In the genomic region with DNA sequence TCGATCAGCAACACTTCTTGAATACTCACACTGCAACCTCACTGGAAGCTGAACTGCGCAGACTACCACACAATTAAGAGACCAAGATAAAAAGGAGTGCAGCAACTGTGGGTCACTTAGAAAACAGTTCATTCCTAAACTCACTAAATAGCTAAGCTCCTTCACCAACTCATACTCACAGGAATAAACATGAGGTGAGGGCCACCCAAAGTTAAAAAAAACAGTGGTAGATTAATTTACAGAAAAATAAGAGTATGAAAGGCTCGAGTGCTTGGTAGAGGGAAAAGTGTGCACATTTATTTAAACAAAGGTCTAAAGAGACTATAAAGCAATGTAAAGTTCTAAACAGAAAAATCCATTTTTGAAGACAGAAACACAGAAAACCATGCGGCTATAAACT, we compare ENCODE assay signal across 20 cellular contexts. TPM values are rescaled to one million over a fixed set of nuclear protein-coding genes. Genes with fewer than 3 reads are reported as not detected.
DNase-seq lines count a peak whose midpoint lies in the region; ATAC-seq, FAIRE-seq and TF ChIP-seq lines count a peak whose summit lies in the region.
"Had no signal": no experiment of that assay in that cellular context is flagged by ENCODE, and none has a peak within 500 bp of the region (broad histone marks: within the 10 kb centered on the region; RNA-seq: fewer than 3 reads in every experiment).

No MANE protein-coding gene starts in this region.

- no peak overlapping the region for H2AK5ac ChIP-seq in H1 (ENCODE audit: low read depth, low read length)

- H2AFZ ChIP-seq in H1 (ENCODE audit: low read length) = no peak overlapping the region

- H4K20me1 ChIP-seq in H1 (replicated peaks in 1 of 2; ENCODE audit: control insufficient read depth in 1 of 2, insufficient read depth in 2 of 2, low read length in 2 of 2) = peaks cover 19 to 20% of the 10 kb centered on the region in 2 experiments

- no peak overlapping the region for H2BK20ac ChIP-seq in H1 (ENCODE audit: low read length)

- H3K9me3 ChIP-seq in H1 (ENCODE audit: insufficient read depth in 2 of 2, low read depth in 1 of 2, low read length in 1 of 2) = no peaks in the 10 kb centered on the region
- H3K9me3 ChIP-seq: HAP-1 had no signal

- H4K91ac ChIP-seq in H1 (replicated peaks; ENCODE audit: insufficient read length, low read length) = no peak overlapping the region

- H3K36me3 Mint-ChIP-seq in natural killer cell (no peaks in the 10 kb centered on the region), osteocyte (ENCODE audit: unreplicated experiment) (peaks cover 55% of the 10 kb centered on the region)
- H3K36me3 Mint-ChIP-seq in natural killer cell treated with Interleukin-12 subunit alpha and Interleukin-12 subunit beta and Interleukin-15 and Interleukin-18, amount 100 ng/mL, for 72 hours = peaks cover 32% of the 10 kb centered on the region

- no peak for TF ChIP-seq POLR2A in H1 (IDR thresholded peaks at IDR 0.05; ENCODE audit: control extremely low read depth in 1 of 2, low read depth in 2 of 2, low read length in 2 of 2)

- H3K27me3 ChIP-seq in H1 (replicated peaks in 1 of 4; ENCODE audit: control insufficient read depth in 3 of 4, extremely low read depth in 1 of 4, insufficient read depth in 3 of 4, low read length in 3 of 4) = no peaks in the 10 kb centered on the region

- no peaks in the 10 kb centered on the region for H3K9me3 Mint-ChIP-seq in natural killer cell
- H3K9me3 Mint-ChIP-seq in natural killer cell treated with Interleukin-12 subunit alpha and Interleukin-12 subunit beta and Interleukin-15 and Interleukin-18, amount 100 ng/mL, for 72 hours = no peaks in the 10 kb centered on the region
- H3K9me3 Mint-ChIP-seq in osteocyte (ENCODE audit: unreplicated experiment) = no peaks in the 10 kb centered on the region
- H3K9me3 Mint-ChIP-seq: activated CD4-positive, alpha-beta memory T cell treated with anti-CD3 and anti-CD28 coated beads, Interleukin-2, amount 10 ng/mL, durations not matched to agents 7 days and 5 days; activated T-helper 1 cell treated with anti-CD3 and anti-CD28 coated beads, Interleukin-12 subunit alpha, Interleukin-12 subunit beta, Interleukin-2, Interleukin-4 antibody, amounts not matched to agents 30 ng/mL and 10 ng/mL and 1 ng/mL, durations not matched to agents 14 hours and 24 hours and 36 hours; stimulated activated naive CD8-positive, alpha-beta T cell treated with anti-CD3 and anti-CD28 coated beads, Interleukin-15, Interleukin-2, amounts not matched to agents 100 ng/mL and 50 ng/mL, for 24 hours had no signal

- no peak overlapping the region for H3K23ac ChIP-seq in H1 (ENCODE audit: insufficient read length)

- TF ChIP-seq RAD21 in H1 (IDR thresholded peaks at IDR 0.05 in 1 of 2, conservative IDR thresholded peaks at IDR 0.05 in 1 of 2; ENCODE audit: low read depth in 2 of 2, low read length in 2 of 2) = no peak

- H3K79me2 ChIP-seq in H1 (ENCODE audit: control insufficient read depth in 1 of 2, insufficient read depth in 2 of 2, low read length in 2 of 2) = peaks cover 41 to 99% of the 10 kb centered on the region in 2 experiments

- POLR2A ChIA-PET in H1 (lab: Charles Lee; ENCODE audit: partially characterized antibody) = interaction anchor here (1.0 to 3.8 kb wide), 8 partner anchors 10 to 42 kb away, joined by 3 to 16 read pairs (median 6); no protein-coding TSS in a partner anchor
- POLR2A ChIA-PET in HEK293T (lab: Yijun Ruan, JAX) = no interaction called here

- no peaks in the 10 kb centered on the region for H3K27me3 Mint-ChIP-seq in natural killer cell (ENCODE audit: low read depth in 2 of 2)
- H3K27me3 Mint-ChIP-seq in natural killer cell treated with Interleukin-12 subunit alpha and Interleukin-12 subunit beta and Interleukin-15 and Interleukin-18, amount 100 ng/mL, for 72 hours = no peaks in the 10 kb centered on the region
- H3K27me3 Mint-ChIP-seq in osteocyte (ENCODE audit: unreplicated experiment) = no peaks in the 10 kb centered on the region
- H3K27me3 Mint-ChIP-seq: activated CD4-positive, alpha-beta memory T cell treated with anti-CD3 and anti-CD28 coated beads, Interleukin-2, amount 10 ng/mL, durations not matched to agents 7 days and 5 days; stimulated activated naive CD8-positive, alpha-beta T cell treated with anti-CD3 and anti-CD28 coated beads, Interleukin-15, Interleukin-2, amounts not matched to agents 100 ng/mL and 50 ng/mL, for 24 hours had no signal

- H3K79me1 ChIP-seq in H1 (ENCODE audit: low read depth, low read length) = peaks cover 2% of the 10 kb centered on the region; the same call in 1 of the 2 replicates

- H3K4me2 ChIP-seq in H1 (ENCODE audit: insufficient read depth in 1 of 2, low read depth in 2 of 2, low read length in 2 of 2) = peak overlapping the region; percentile 21 to 91; a peak in 2 of 4 replicates
- H3K4me2 ChIP-seq: KMS-11 had no signal

- peaks cover 21 to 43% (median 32%) of the 10 kb centered on the region in 4 experiments for H3K4me1 ChIP-seq in H1 (replicated peaks in 1 of 4; ENCODE audit: control insufficient read depth in 3 of 4, insufficient read depth in 4 of 4, low read length in 3 of 4)

- in situ Hi-C loops in ACHN (cut with HindIII; ENCODE audit: low pct_ligation_motif_present, low pct_unique_long_range_greater_than_20kb, low sequenced_read_pairs) = no loop called here

- TF ChIP-seq EP300 in H1 (IDR thresholded peaks at IDR 0.05; ENCODE audit: borderline replicate concordance in 1 of 2, low read depth in 2 of 2, low read length in 2 of 2) = no peak

- H3K36me3 ChIP-seq in H1 (ENCODE audit: control insufficient read depth in 2 of 4, insufficient read depth in 4 of 4, low read length in 3 of 4) = peaks cover 3 to 69% (median 30%) of the 10 kb centered on the region in 4 experiments; a peak in 7 of 8 replicates

- H3K56ac ChIP-seq in H1 (replicated peaks; ENCODE audit: insufficient read length, low read depth, low read length) = no peak overlapping the region

- intact Hi-C loops in natural killer cell (cut with micrococcal nuclease) = no loop called here

- H3K27ac Mint-ChIP-seq in natural killer cell (peak overlapping the region; percentile 45 to 53), osteocyte (ENCODE audit: unreplicated experiment) (peak overlapping the region; percentile 55)
- peak overlapping the region in 1 of 2 donors; percentile 4 for H3K27ac Mint-ChIP-seq in natural killer cell treated with Interleukin-12 subunit alpha and Interleukin-12 subunit beta and Interleukin-15 and Interleukin-18, amount 100 ng/mL, for 72 hours
- H3K27ac Mint-ChIP-seq: activated CD4-positive, alpha-beta memory T cell treated with anti-CD3 and anti-CD28 coated beads, Interleukin-2, amount 10 ng/mL, durations not matched to agents 7 days and 5 days; stimulated activated naive CD8-positive, alpha-beta T cell treated with anti-CD3 and anti-CD28 coated beads, Interleukin-15, Interleukin-2, amounts not matched to agents 100 ng/mL and 50 ng/mL, for 24 hours had no signal

- H3K23me2 ChIP-seq in H1 (ENCODE audit: low read depth, low read length) = 0 out of 2 replicates have a peak, but pooled peaks cover 2% of the 10 kb centered on the region

- no peak overlapping the region for H3K18ac ChIP-seq in H1 (ENCODE audit: extremely low read depth, low read length)

- no peak overlapping the region for H2BK5ac ChIP-seq in H1 (ENCODE audit: low read depth, low read length)

- H2BK120ac ChIP-seq in H1 (replicated peaks; ENCODE audit: low read depth, low read length) = no peak overlapping the region

- no peak overlapping the region for H2BK15ac ChIP-seq in H1 (ENCODE audit: low read length)

- no peak overlapping the region for H2BK12ac ChIP-seq in H1 (ENCODE audit: low read depth, low read length)

- no peak overlapping the region for H3K9ac ChIP-seq in H1 (replicated peaks in 1 of 4; ENCODE audit: extremely low read depth in 1 of 4, low read depth in 3 of 4, low read length in 3 of 4)
- H3K9ac ChIP-seq: KMS-11 had no signal

- no peak overlapping the region for H3K4me3 Mint-ChIP-seq in natural killer cell
- no peak overlapping the region for H3K4me3 Mint-ChIP-seq in natural killer cell treated with Interleukin-12 subunit alpha and Interleukin-12 subunit beta and Interleukin-15 and Interleukin-18, amount 100 ng/mL, for 72 hours
- H3K4me3 Mint-ChIP-seq in osteocyte (ENCODE audit: unreplicated experiment) = no peak overlapping the region
- H3K4me3 Mint-ChIP-seq: activated CD4-positive, alpha-beta memory T cell treated with anti-CD3 and anti-CD28 coated beads, Interleukin-2, amount 10 ng/mL, durations not matched to agents 7 days and 5 days; activated T-helper 1 cell treated with anti-CD3 and anti-CD28 coated beads, Interleukin-12 subunit alpha, Interleukin-12 subunit beta, Interleukin-2, Interleukin-4 antibody, amounts not matched to agents 30 ng/mL and 10 ng/mL and 1 ng/mL, durations not matched to agents 14 hours and 24 hours and 36 hours; stimulated activated naive CD8-positive, alpha-beta T cell treated with anti-CD3 and anti-CD28 coated beads, Interleukin-15, Interleukin-2, amounts not matched to agents 100 ng/mL and 50 ng/mL, for 24 hours had no signal

- ATAC-seq in natural killer cell = no peak
- ATAC-seq in natural killer cell treated with Interleukin-12 subunit alpha and Interleukin-12 subunit beta and Interleukin-15 and Interleukin-18, amount 100 ng/mL, for 72 hours = no peak

- H3K4me1 Mint-ChIP-seq in natural killer cell (peaks cover 62 to 71% of the 10 kb centered on the region in 2 donors), osteocyte (ENCODE audit: unreplicated experiment) (peaks cover 67% of the 10 kb centered on the region)
- H3K4me1 Mint-ChIP-seq in natural killer cell treated with Interleukin-12 subunit alpha and Interleukin-12 subunit beta and Interleukin-15 and Interleukin-18, amount 100 ng/mL, for 72 hours (ENCODE audit: low read depth in 2 of 2) = peaks cover 46 to 60% of the 10 kb centered on the region in 2 donors

- no peak overlapping the region for H3K27ac ChIP-seq in H1 (ENCODE audit: low read depth, low read length)
- H3K27ac ChIP-seq: HL-60, KMS-11, WERI-Rb-1 had no signal

- DNase-seq in natural killer cell (no peak), H1 (ENCODE audit: low read depth in 1 of 2, low spot score in 2 of 2) (no peak), osteocyte (ENCODE audit: extremely low spot score, unreplicated experiment) (no peak), NK-92 (lab: John Stamatoyannopoulos, UW; ENCODE audit: unreplicated experiment) (no peak), COLO668 (lab: John Stamatoyannopoulos, UW; ENCODE audit: unreplicated experiment) (no peak), HEK293T (ENCODE audit: extremely low spot score) (no peak), ACHN (no peak)
- no peak for DNase-seq in natural killer cell treated with Interleukin-12 subunit alpha and Interleukin-12 subunit beta and Interleukin-15 and Interleukin-18, amount 100 ng/mL, for 72 hours (ENCODE audit: low spot score)
- DNase-seq: activated CD4-positive, alpha-beta memory T cell treated with anti-CD3 and anti-CD28 coated beads, Interleukin-2, amount 10 ng/mL, durations not matched to agents 7 days and 5 days; DND-41; erythroblast; NCI-H1092; WERI-Rb-1 had no signal

- 78% methylated on average over 3 of the region's 4 CpGs; no CpG with 5 or more reads in 1 of the 2 experiments for WGBS in H1 (ENCODE audit: extremely low coverage in 1 of 2, insufficient coverage in 1 of 2, insufficient read length in 1 of 2, insufficient replicate concordance in 2 of 2, low coverage in 1 of 2, low lambda C conversion rate in 2 of 2, missing lambda C conversion rate in 1 of 2), 2 experiments

- no peak for TF ChIP-seq CTCF in natural killer cell (IDR thresholded peaks at IDR 0.05)
- TF ChIP-seq CTCF in H1 (IDR thresholded peaks at IDR 0.05; ENCODE audit: control extremely low read depth in 1 of 3, insufficient read depth in 1 of 3, low read depth in 1 of 3, low read length in 3 of 3) = no peak
- TF ChIP-seq CTCF in osteocyte (IDR thresholded peaks at IDR 0.05) = no peak

- H4K8ac ChIP-seq in H1 (ENCODE audit: extremely low read depth, insufficient read depth, low read length) = no peak overlapping the region

- H4K5ac ChIP-seq in H1 (ENCODE audit: insufficient read length, low read depth, low read length) = no peak overlapping the region

- CTCF ChIA-PET in H1 (lab: Charles Lee; ENCODE audit: partially characterized antibody) (interaction anchor here (0.6 to 2.5 kb wide), 6 partner anchors 8 to 318 kb away, joined by 3 to 12 read pairs (median 4); no protein-coding TSS in a partner anchor), HEK293T (lab: Yijun Ruan, JAX) (no interaction called here)

- peak; percentile 7 for FAIRE-seq in H1 (lab: Jason Lieb, UNC)
- FAIRE-seq: GM18507, urothelium cell line had no signal

- H3K14ac ChIP-seq in H1 (ENCODE audit: insufficient read length) = no peak overlapping the region

- H3K4me3 ChIP-seq in H1 (ENCODE audit: extremely low read depth in 1 of 4, insufficient read depth in 2 of 4, low read depth in 3 of 4, low read length in 4 of 4) = peak overlapping the region in 1 of 4 experiments; percentile 40; a peak in 1 of 8 replicates
- H3K4me3 ChIP-seq: HAP-1 had no signal

- H3K4ac ChIP-seq in H1 (replicated peaks; ENCODE audit: insufficient read length, low read depth, low read length) = no peak overlapping the region

RNA-seq across cellular contexts. Expression of gene ANKRD10, which starts 7.6 kb away (rescaled TPM):
- total RNA-seq in natural killer cell = 100 to 1,000 TPM; 173 to 221 (median 185) TPM
- 100 to 1,000 TPM in 1 of 2 donors, 10 to 100 TPM in 1; 95.5 to 137 TPM for total RNA-seq in natural killer cell treated with Interleukin-12 subunit alpha and Interleukin-12 subunit beta and Interleukin-15 and Interleukin-18, amount 100 ng/mL, for 72 hours
- 201 and 218 TPM in 2 replicates for total RNA-seq in H1 (2021; fragmentation: NEBNext Ultra II Directional; extraction: Animal tissue kit (Norgen Biotek cat#: 25700))
- polyA plus RNA-seq in H1 (2011; rRNA removed) = 146 and 153 TPM in 2 replicates
- polyA plus RNA-seq in H1 (2011; cell fraction: cytosol; rRNA removed) = 188 TPM
- 274 TPM for polyA plus RNA-seq in H1 (2011; cell fraction: nucleus; rRNA removed)
- polyA plus RNA-seq in H1 (2012, experiment 1 of 2) = 150 to 219 TPM (median 165 TPM) in 4 replicates
- polyA plus RNA-seq in H1 (2012, experiment 2 of 2) = 51.7 TPM
- 152 TPM for polyA plus RNA-seq in H1 (2013, experiment 1 of 2)
- 135 TPM for polyA plus RNA-seq in H1 (2013, experiment 2 of 2)
- 161 and 189 TPM in 2 replicates for polyA minus RNA-seq in H1 (2011; rRNA and poly(A)+ RNA removed)
- polyA minus RNA-seq in H1 (2011; cell fraction: cytosol; rRNA and poly(A)+ RNA removed) = 312 TPM
- 593 TPM for polyA minus RNA-seq in H1 (2011; cell fraction: nucleus; rRNA and poly(A)+ RNA removed)
- total RNA-seq in osteocyte = 248 and 257 TPM in 2 replicates
